Comparison of ENCODE assay signal across 24 cellular contexts in the genomic region with DNA sequence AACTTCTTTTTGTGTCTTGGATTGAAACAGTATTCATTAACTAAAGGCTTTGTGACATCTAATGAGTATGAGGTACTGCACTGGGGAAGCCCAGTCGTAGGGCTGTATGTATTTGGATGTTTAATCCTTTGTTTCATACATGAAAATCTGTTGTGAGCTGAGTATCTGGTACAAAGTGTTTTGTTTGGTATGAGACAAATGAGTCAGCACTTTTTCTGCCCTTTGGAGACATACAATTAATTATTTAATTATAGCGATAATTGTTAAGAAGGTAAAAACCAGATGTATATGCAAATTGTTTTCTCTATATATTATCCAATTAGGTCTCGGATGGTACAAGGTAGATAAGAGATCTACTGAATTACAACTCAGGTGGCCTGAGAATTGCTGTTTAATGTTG. TPM values are rescaled to one million over a fixed set of nuclear protein-coding genes. Genes with fewer than 3 reads are reported as not detected.
DNase-seq lines count a peak whose midpoint lies in the region; ATAC-seq, FAIRE-seq and TF ChIP-seq lines count a peak whose summit lies in the region.
"Had no signal": no experiment of that assay in that cellular context is flagged by ENCODE, and none has a peak within 500 bp of the region (broad histone marks: within the 10 kb centered on the region; RNA-seq: fewer than 3 reads in every experiment).

No MANE protein-coding gene starts in this region.

- no peak overlapping the region for H2AFZ ChIP-seq in HepG2 (ENCODE audit: low read length)
- H2AFZ ChIP-seq: PC-9 had no signal

- in situ Hi-C loops in HepG2 (cut with HindIII; ENCODE audit: extremely low pct_ligation_motif_present, low pct_unique_long_range_greater_than_20kb) = no loop called here

- ATAC-seq in HepG2 (no peak), right lobe of liver (no peak), GM19328 (IDR thresholded peaks at IDR 0.05; ENCODE audit: unreplicated experiment) (no peak)
- ATAC-seq: T-cell had no signal

- H3K4me2 ChIP-seq in HepG2 (ENCODE audit: low read depth, low read length) = no peak overlapping the region
- H3K4me2 ChIP-seq: KMS-11, PC-9 had no signal

- H3K9ac ChIP-seq in HepG2 (ENCODE audit: insufficient read depth, low read depth, low read length) = no peak overlapping the region
- H3K9ac ChIP-seq: KMS-11 had no signal

- BruUV-seq in HepG2 (replicated peaks; lab: Mats Ljungman, UMichigan) = no TSS peak

- H3K79me2 ChIP-seq in HepG2 (ENCODE audit: insufficient read depth, low read length) = no peaks in the 10 kb centered on the region

- H3K27me3 ChIP-seq in HepG2 (ENCODE audit: control insufficient read depth in 1 of 2, insufficient read depth in 2 of 2, low read length in 2 of 2) (no peaks in the 10 kb centered on the region), right lobe of liver (no peaks in the 10 kb centered on the region)

- H4K20me1 ChIP-seq in HepG2 (ENCODE audit: insufficient read depth, low read length) = no peaks in the 10 kb centered on the region

- TF ChIP-seq CTCF in HepG2 (CRISPR knock-in tag; IDR thresholded peaks at IDR 0.05) (no peak), right lobe of liver (IDR thresholded peaks at IDR 0.05) (no peak), cardiac fibroblast (IDR thresholded peaks at IDR 0.05; ENCODE audit: low read depth, low read length) (no peak)

- CTCF ChIA-PET in HepG2 (lab: Yijun Ruan, JAX; ENCODE audit: low intra/inter-chr PET ratio, low total read pairs) = no interaction called here

- WGBS in HepG2 (ENCODE audit: low lambda C conversion rate) = 35% methylated on average over 3 of the region's 3 CpGs
- WGBS in right lobe of liver (ENCODE audit: insufficient coverage, low coverage, low lambda C conversion rate, missing lambda C conversion rate) = 81% methylated on average over 3 of the region's 3 CpGs

- no peak for DNase-seq in HepG2 (ENCODE audit: low spot score)
- DNase-seq in right lobe of liver = no peak
- peak; percentile 18 for DNase-seq in NCI-H1105 (lab: John Stamatoyannopoulos, UW)
- DNase-seq in cardiac fibroblast (ENCODE audit: low read depth in 2 of 2) = peak; percentile 5 to 10
- DNase-seq in renal cortical epithelial cell (ENCODE audit: low read depth) = peak; percentile 6
- no peak for DNase-seq in NK-92 (lab: John Stamatoyannopoulos, UW; ENCODE audit: unreplicated experiment)
- no peak for DNase-seq in middle frontal gyrus (ENCODE audit: extremely low spot score, low spot score)
- DNase-seq: C1 segment of cervical spinal cord; CD4-positive, alpha-beta memory T cell; COR-L47; GOT3; HFFc6; NCI-H1092 treated with DMSO at 0.1 percent for 48 hours; NCI-H2029; NCI-H446 treated with DMSO at 0.1 percent for 48 hours; NCI-H69; NK-92 treated with Interleukin-12 subunit alpha and Interleukin-12 subunit beta, amount 100 ng/mL, for 24 hours; PC-9; Right ventricle myocardium superior; T-cell had no signal

- H3K4me3 ChIP-seq in HepG2 (replicated peaks in 1 of 3; ENCODE audit: insufficient read depth in 1 of 3, low read depth in 2 of 3, low read length in 3 of 3) (no peak overlapping the region), right lobe of liver (no peak overlapping the region), cardiac fibroblast (replicated peaks in 1 of 2; ENCODE audit: low read depth in 2 of 2, low read length in 2 of 2) (no peak overlapping the region)
- H3K4me3 ChIP-seq: HAP-1, PC-9 had no signal

- no peaks in the 10 kb centered on the region for H3K36me3 ChIP-seq in HepG2 (replicated peaks in 1 of 2; ENCODE audit: control insufficient read depth in 1 of 2, insufficient read depth in 2 of 2, low read length in 2 of 2)
- no peaks in the 10 kb centered on the region for H3K36me3 ChIP-seq in right lobe of liver
- H3K36me3 ChIP-seq: HAP-1 had no signal

- TF ChIP-seq POLR2A in HepG2 (IDR thresholded peaks at IDR 0.05; ENCODE audit: insufficient read depth in 1 of 2, low read depth in 2 of 2, low read length in 2 of 2) (no peak), right lobe of liver (IDR thresholded peaks at IDR 0.05) (no peak)

- FAIRE-seq in HepG2 (lab: Jason Lieb, UNC) = no peak

- no peak for TF ChIP-seq RAD21 in HepG2 (CRISPR knock-in tag; IDR thresholded peaks at IDR 0.05)

- H3K4me1 ChIP-seq in HepG2 (ENCODE audit: insufficient read depth, low read length) (no peaks in the 10 kb centered on the region), right lobe of liver (no peaks in the 10 kb centered on the region)
- H3K4me1 ChIP-seq: HAP-1 had no signal

- no peak overlapping the region for H3K27ac ChIP-seq in HepG2 (ENCODE audit: extremely low read length, insufficient read depth, low read length)
- H3K27ac ChIP-seq in right lobe of liver = no peak overlapping the region
- H3K27ac ChIP-seq: KMS-11, PC-9 had no signal

- TF ChIP-seq EP300 in HepG2 (IDR thresholded peaks at IDR 0.05; ENCODE audit: low read depth in 2 of 2, low read length in 2 of 2) (no peak), HepG2 (CRISPR knock-in tag; IDR thresholded peaks at IDR 0.05; ENCODE audit: borderline replicate concordance) (no peak)

- H3K9me3 ChIP-seq in HepG2 (ENCODE audit: low read length) (no peaks in the 10 kb centered on the region), right lobe of liver (no peaks in the 10 kb centered on the region)
- H3K9me3 ChIP-seq: HAP-1 had no signal

- POLR2A ChIA-PET in HepG2 (lab: Yijun Ruan, JAX) = no interaction called here

- intact Hi-C loops in HepG2 (cut with micrococcal nuclease; ENCODE audit: unreplicated experiment) (no loop called here), right lobe of liver (cut with DNase I) (no loop called here)

TF ChIP-seq in HepG2, 621 proteins besides CTCF, POLR2A, EP300 and RAD21 (continues in another document):
- TF ChIP-seq, protein P1, sequence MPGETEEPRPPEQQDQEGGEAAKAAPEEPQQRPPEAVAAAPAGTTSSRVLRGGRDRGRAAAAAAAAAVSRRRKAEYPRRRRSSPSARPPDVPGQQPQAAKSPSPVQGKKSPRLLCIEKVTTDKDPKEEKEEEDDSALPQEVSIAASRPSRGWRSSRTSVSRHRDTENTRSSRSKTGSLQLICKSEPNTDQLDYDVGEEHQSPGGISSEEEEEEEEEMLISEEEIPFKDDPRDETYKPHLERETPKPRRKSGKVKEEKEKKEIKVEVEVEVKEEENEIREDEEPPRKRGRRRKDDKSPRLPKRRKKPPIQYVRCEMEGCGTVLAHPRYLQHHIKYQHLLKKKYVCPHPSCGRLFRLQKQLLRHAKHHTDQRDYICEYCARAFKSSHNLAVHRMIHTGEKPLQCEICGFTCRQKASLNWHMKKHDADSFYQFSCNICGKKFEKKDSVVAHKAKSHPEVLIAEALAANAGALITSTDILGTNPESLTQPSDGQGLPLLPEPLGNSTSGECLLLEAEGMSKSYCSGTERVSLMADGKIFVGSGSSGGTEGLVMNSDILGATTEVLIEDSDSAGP (CRISPR knock-in tag; IDR thresholded peaks at IDR 0.05; ENCODE audit: borderline replicate concordance) = no peak
- TF ChIP-seq NFE2L2 (IDR thresholded peaks at IDR 0.05; ENCODE audit: low read length) (peak; percentile 58; the same call in 1 of the 2 replicates), IKZF4 (CRISPR knock-in tag; IDR thresholded peaks at IDR 0.05; ENCODE audit: borderline replicate concordance, low read depth, not compliant biosample characterization) (no peak), PCBP1 (IDR thresholded peaks at IDR 0.05; ENCODE audit: borderline replicate concordance, low read depth, low read length) (no peak), ZSCAN25 (CRISPR knock-in tag; IDR thresholded peaks at IDR 0.05) (no peak), NR3C1 (CRISPR knock-in tag; IDR thresholded peaks at IDR 0.05) (no peak), MAFF (IDR thresholded peaks at IDR 0.05; ENCODE audit: low read depth, low read length) (peak; percentile 48), MAFK (conservative IDR thresholded peaks at IDR 0.05 in 1 of 2, IDR thresholded peaks at IDR 0.05 in 1 of 2; ENCODE audit: low read length in 2 of 2) (peak; percentile 53 to 81)

RNA-seq across cellular contexts. Expression of gene MARK1, which starts 36.3 kb away (rescaled TPM):
- total RNA-seq in HepG2 (2016; rRNA removed; fragmentation: Illumina TruSeq; extraction: Trizol) (not detected in 2 replicates), right lobe of liver (under 1 TPM; 0.06 to 0.53 (median 0.24) TPM), renal cortical epithelial cell (4.3 and 11.5 TPM in 2 replicates)
- total RNA-seq in HepG2 (2016; cell fraction: cytosol; rRNA removed; fragmentation: Illumina TruSeq; extraction: Trizol; ENCODE audit: low read depth) = not detected in 2 replicates
- total RNA-seq in HepG2 (2016; cell fraction: insoluble cytoplasmic fraction; rRNA removed; fragmentation: Illumina TruSeq; extraction: Trizol) = not detected in 2 replicates
- total RNA-seq in HepG2 (2016; cell fraction: membrane; rRNA removed; fragmentation: Illumina TruSeq; extraction: Trizol) = not detected in 2 replicates
- total RNA-seq in HepG2 (2016; cell fraction: nucleus; rRNA removed; fragmentation: Illumina TruSeq; extraction: Trizol) = not detected in 2 replicates
- not detected in 2 replicates for polyA plus RNA-seq in HepG2 (2011; rRNA removed)
- not detected in 2 replicates for polyA plus RNA-seq in HepG2 (2011; cell fraction: cytosol; rRNA removed)
- polyA plus RNA-seq in HepG2 (2011; cell fraction: nucleus; rRNA removed) = not detected in 2 replicates
- polyA plus RNA-seq in HepG2 (2012) = not detected in 2 replicates
- not detected in 2 replicates for polyA plus RNA-seq in HepG2 (2016; cell fraction: cytosol; fragmentation: Illumina TruSeq; extraction: Trizol; ENCODE audit: low read depth)
- not detected in 2 replicates for polyA plus RNA-seq in HepG2 (2016; cell fraction: insoluble cytoplasmic fraction; fragmentation: Illumina TruSeq; extraction: Trizol; ENCODE audit: low read depth)
- polyA plus RNA-seq in HepG2 (2016; cell fraction: membrane; fragmentation: Illumina TruSeq; extraction: Trizol; ENCODE audit: low read depth) = not detected in 2 replicates
- polyA plus RNA-seq in HepG2 (2016; cell fraction: nucleus; fragmentation: Illumina TruSeq; extraction: Trizol; ENCODE audit: insufficient read depth, low read depth) = not detected in 2 replicates
- 3.7 TPM in 1 of 2 replicates, not detected in the other for polyA minus RNA-seq in HepG2 (2011; rRNA and poly(A)+ RNA removed; ENCODE audit: low replicate concordance)
- polyA minus RNA-seq in HepG2 (2011; cell fraction: cytosol; rRNA and poly(A)+ RNA removed) = not detected in 2 replicates
- polyA minus RNA-seq in HepG2 (2011; cell fraction: nucleus; rRNA and poly(A)+ RNA removed) = not detected in 2 replicates
- total RNA-seq: HFFc6; T-cell; T-helper 2 cell treated with Interferon-gamma antibody and Interleukin-4, amounts not matched to agents 100 ng/mL and 5 ng/mL, for 36 hours had no signal
- polyA plus RNA-seq: CD4-positive, alpha-beta memory T cell had no signal

Comparison
In these comparisons a context has a peak if more than half of its experiments do, and no peak if none do; other contexts are left out.
1. DNase-seq: peak in NCI-H1105 (single experiment), cardiac fibroblast (2 of 2) and renal cortical epithelial cell (single experiment); none in HepG2 (single experiment), right lobe of liver (0 of 3), NK-92 (single experiment) and middle frontal gyrus (single experiment).